Comparison of ENCODE assay signal across 11 cellular contexts in genomic region chr5:17221843-17222614, GRCh38.
DNase-seq lines count a peak whose midpoint lies in the region; ATAC-seq, FAIRE-seq and TF ChIP-seq lines count a peak whose summit lies in the region.
"Had no signal": no experiment of that assay in that cellular context is flagged by ENCODE, and none has a peak within 500 bp of the region (broad histone marks: within the 10 kb centered on the region; RNA-seq: fewer than 3 reads in every experiment).

No MANE protein-coding gene starts in this region.

- H3K27me3 ChIP-seq in OCI-LY1 (ENCODE audit: insufficient read depth, low read length): no peaks in the 10 kb centered on the region
- H3K27me3 ChIP-seq: BE2C had no signal

- H3K4me3 ChIP-seq in AG10803 (ENCODE audit: low read length) (no peak overlapping the region), OCI-LY1 (ENCODE audit: low read depth, low read length, poor library complexity, severe bottlenecking) (peak overlapping the region; percentile 40)

- no peak overlapping the region for H3K9ac ChIP-seq in OCI-LY1 (ENCODE audit: low read length)

- peak; percentile 61 for FAIRE-seq in H54 (lab: Jason Lieb, UNC)

- no peaks in the 10 kb centered on the region for H3K9me2 ChIP-seq in OCI-LY1 (ENCODE audit: low read depth, low read length)

- H3K4me1 ChIP-seq in OCI-LY1 (ENCODE audit: insufficient read depth, low read length, severe bottlenecking): peaks cover 75% of the 10 kb centered on the region

- peak overlapping the region; percentile 28 for H3K27ac ChIP-seq in OCI-LY1 (ENCODE audit: low read depth, low read length, poor library complexity, severe bottlenecking)

- H3F3A ChIP-seq in OCI-LY1 (ENCODE audit: insufficient read depth, low read length): no peaks in the 10 kb centered on the region

- 0 out of 2 replicates have a peak, but pooled peaks cover 9% of the 10 kb centered on the region for H4K20me1 ChIP-seq in OCI-LY1 (ENCODE audit: insufficient read depth, low read length)

- H3K79me2 ChIP-seq in OCI-LY1 (ENCODE audit: insufficient read depth, low read length): peaks cover 92% of the 10 kb centered on the region

- no peak for TF ChIP-seq CTCF in AG10803 (conservative IDR thresholded peaks at IDR 0.05; ENCODE audit: low read length)
- TF ChIP-seq CTCF in OCI-LY1 (IDR thresholded peaks at IDR 0.05; ENCODE audit: low read length): no peak

- no peak for TF ChIP-seq POLR2A in H54 (IDR thresholded peaks at IDR 0.05; ENCODE audit: low read depth, low read length)

- H3K9me3 ChIP-seq in OCI-LY1 (ENCODE audit: low read length): no peaks in the 10 kb centered on the region
- H3K9me3 ChIP-seq: BE2C had no signal

- peaks cover 48% of the 10 kb centered on the region for H3K36me3 ChIP-seq in OCI-LY1 (ENCODE audit: insufficient read depth, low read length)

- no peak overlapping the region for H2AFZ ChIP-seq in OCI-LY1 (ENCODE audit: low read length)

- H3K4me2 ChIP-seq in OCI-LY1 (ENCODE audit: low read length): peak overlapping the region; percentile 63

- DNase-seq in AG10803 (ENCODE audit: low read depth) (peak; percentile 52), H54 (ENCODE audit: insufficient read length, low spot score) (no peak), glomerular visceral epithelial cell (ENCODE audit: extremely low spot score) (peak; percentile 62), DMS153 (lab: John Stamatoyannopoulos, UW) (no peak), NCI-H146 treated with DMSO at 0.1 percent for 48 hours (lab: John Stamatoyannopoulos, UW; ENCODE audit: unreplicated experiment) (no peak), LoVo (ENCODE audit: low spot score) (no peak)
- DNase-seq: activated T-cell treated with anti-CD3 and anti-CD28 coated beads, Interleukin-2, amount 50 U/mL, for 48 hours; BE2C; T-helper 9 cell had no signal

- no peak for ATAC-seq in activated CD4-positive, CD25-positive, alpha-beta regulatory T cell treated with anti-CD3 and anti-CD28 coated beads, Interleukin-2, amount 50 U/mL, for 24 hours

Comparison
In these comparisons a context has a peak if more than half of its experiments do, and no peak if none do; other contexts are left out.
1. DNase-seq: peak in AG10803 (single experiment) and glomerular visceral epithelial cell (single experiment); none in H54 (single experiment), DMS153 (single experiment), NCI-H146 treated with DMSO at 0.1 percent for 48 hours (single experiment) and LoVo (single experiment).